6 cellular contexts compared by ENCODE assay signal in the genomic region with DNA sequence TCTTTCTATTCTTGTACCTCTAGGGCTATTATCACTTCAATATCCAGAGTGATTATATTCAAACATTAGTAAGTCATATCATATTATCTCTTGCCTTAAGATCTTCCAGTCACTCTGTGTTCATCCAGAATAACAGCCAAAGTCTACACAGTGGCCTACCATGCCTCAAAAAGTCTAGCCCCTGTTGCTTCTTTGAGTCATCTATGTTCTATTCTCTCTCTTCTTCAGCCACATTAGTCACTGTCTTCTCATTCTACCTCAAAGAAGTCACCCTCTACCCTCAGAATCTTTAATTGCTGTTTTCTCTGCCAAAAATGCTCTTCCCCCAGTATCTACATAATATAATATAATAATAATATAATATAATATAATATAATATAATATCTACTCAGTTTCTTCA.
"Had no signal": no experiment of that assay in that cellular context is flagged by ENCODE, and none has a peak within 500 bp of the region (broad histone marks: within the 10 kb centered on the region; RNA-seq: fewer than 3 reads in every experiment).

No MANE protein-coding gene starts in this region.

- ATAC-seq: K562 had no signal

- H3K4me3 ChIP-seq: K562 had no signal

- DNase-seq: GOT3, H7, HCEC 1CT, IMR-90, KG1 had no signal
